ENCODE assay signal across 9 cellular contexts in the genomic region with DNA sequence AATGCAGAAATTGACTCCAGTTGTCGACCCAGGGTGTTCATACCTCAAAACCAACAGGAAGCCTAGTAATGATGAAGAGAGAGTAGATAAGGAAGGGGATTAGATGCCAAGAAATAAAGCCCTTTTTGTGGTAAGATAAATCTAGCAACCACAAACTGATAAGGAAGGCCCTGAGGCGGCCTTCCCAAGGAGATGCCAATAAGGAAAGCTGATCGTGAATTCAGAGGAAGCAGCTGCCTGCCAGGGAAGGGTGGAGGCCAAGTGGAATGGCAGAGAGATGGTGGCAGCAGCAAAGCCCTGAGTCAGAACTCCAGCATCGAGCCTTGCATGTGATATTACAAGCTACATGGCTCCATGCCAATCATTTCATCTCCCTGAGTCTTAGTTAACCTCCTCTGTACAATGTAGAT.
DNase-seq lines count a peak whose midpoint lies in the region; ATAC-seq lines count a peak whose summit lies in the region.
"Had no signal": no experiment of that assay in that cellular context is flagged by ENCODE, and none has a peak within 500 bp of the region (broad histone marks: within the 10 kb centered on the region; RNA-seq: fewer than 3 reads in every experiment).

No MANE protein-coding gene starts in this region.

- peak; percentile 35 for DNase-seq in AG08396 (ENCODE audit: low spot score)
- peak; percentile 97 for DNase-seq in HT1080 (ENCODE audit: low read depth)
- DNase-seq in amniotic stem cell (lab: John Stamatoyannopoulos, UW) = peak; percentile 92
- DNase-seq in kidney glomerular epithelial cell (lab: John Stamatoyannopoulos, UW) = peak; percentile 18
- DNase-seq in NCI-H2081 (lab: John Stamatoyannopoulos, UW) = no peak
- DNase-seq: NCI-H510A had no signal

- ATAC-seq in GM21423 (IDR thresholded peaks at IDR 0.05; ENCODE audit: unreplicated experiment) = no peak
- no peak for ATAC-seq in HG03457 (IDR thresholded peaks at IDR 0.05; ENCODE audit: unreplicated experiment)
- no peak for ATAC-seq in GM21576 (IDR thresholded peaks at IDR 0.05; ENCODE audit: unreplicated experiment)

Comparison
In these comparisons a context has a peak if more than half of its experiments do, and no peak if none do; other contexts are left out.
1. DNase-seq: peak in AG08396 (single experiment), HT1080 (single experiment), amniotic stem cell (single experiment) and kidney glomerular epithelial cell (single experiment); none in NCI-H2081 (0 of 2).